In genomic region chr4:152708806-152709205, GRCh38 we compare ENCODE assay signal across 23 cellular contexts. TPM values are rescaled to one million over a fixed set of nuclear protein-coding genes. Genes with fewer than 3 reads are reported as not detected.
DNase-seq lines count a peak whose midpoint lies in the region; ATAC-seq and TF ChIP-seq lines count a peak whose summit lies in the region.
"Had no signal": no experiment of that assay in that cellular context is flagged by ENCODE, and none has a peak within 500 bp of the region (broad histone marks: within the 10 kb centered on the region; RNA-seq: fewer than 3 reads in every experiment).

No MANE protein-coding gene starts in this region.

- no peak overlapping the region for H3K9ac ChIP-seq in MM.1S (ENCODE audit: low read length)

- H3K9me3 ChIP-seq in cardiac muscle cell (ENCODE audit: low read depth) (no peaks in the 10 kb centered on the region), mucosa of descending colon (no peaks in the 10 kb centered on the region), MM.1S (replicated peaks; ENCODE audit: insufficient read depth, low read length) (no peaks in the 10 kb centered on the region)
- H3K9me3 ChIP-seq: transverse colon had no signal

- DNase-seq in cardiac muscle cell (ENCODE audit: low read depth in 1 of 2, low spot score in 1 of 2) = peak in 1 of 2 donors; percentile 71
- DNase-seq in left ventricle myocardium superior = no peak
- no peak for DNase-seq in epithelial cell of prostate (ENCODE audit: low read depth, low spot score)
- no peak for DNase-seq in mucosa of descending colon
- DNase-seq in NCI-H774 (lab: John Stamatoyannopoulos, UW) = no peak
- DNase-seq in MM.1S = no peak
- no peak for DNase-seq in cerebellum (ENCODE audit: low spot score)
- no peak for DNase-seq in putamen (ENCODE audit: low spot score)
- DNase-seq: activated CD4-positive, alpha-beta T cell treated with anti-CD3 and anti-CD28 coated beads for 36 hours; activated CD8-positive, alpha-beta T cell treated with anti-CD3 and anti-CD28 coated beads for 36 hours; activated naive CD4-positive, alpha-beta T cell treated with anti-CD3 and anti-CD28 coated beads, Interleukin-2, amount 10 ng/mL, durations not matched to agents 7 days and 5 days; dorsolateral prefrontal cortex; hypothalamus; NCI-H1092 treated with DMSO at 0.1 percent for 48 hours; NCI-H1694 treated with DMSO at 0.1 percent for 48 hours; NCI-H2171 treated with DMSO at 0.1 percent for 48 hours; NCI-H510A treated with DMSO at 0.1 percent for 48 hours; NK-92 treated with Interleukin-12 subunit alpha and Interleukin-12 subunit beta, amount 100 ng/mL, for 24 hours; SHP77; stimulated activated CD4-positive, alpha-beta T cell treated with anti-CD3 and anti-CD28 coated beads, Interleukin-4, amount 100 ng/mL, for 24 hours; transverse colon had no signal

- TF ChIP-seq CTCF in cardiac muscle cell (IDR thresholded peaks at IDR 0.05; ENCODE audit: low read depth, low read length) = no peak
- no peak for TF ChIP-seq CTCF in mucosa of descending colon (IDR thresholded peaks at IDR 0.05)
- TF ChIP-seq CTCF in MM.1S (IDR thresholded peaks at IDR 0.05; ENCODE audit: low read length) = no peak

- H2AFZ ChIP-seq in MM.1S (ENCODE audit: low read length) = no peak overlapping the region

- no peak overlapping the region for H3K4me2 ChIP-seq in MM.1S (ENCODE audit: low read depth, low read length)

- H4K20me1 ChIP-seq in MM.1S (ENCODE audit: insufficient read depth, low read length) = no peaks in the 10 kb centered on the region

- H3F3A ChIP-seq in MM.1S (ENCODE audit: insufficient read depth, low read length) = no peaks in the 10 kb centered on the region

- H3K4me3 ChIP-seq in cardiac muscle cell = no peak overlapping the region
- no peak overlapping the region for H3K4me3 ChIP-seq in mucosa of descending colon
- no peak overlapping the region for H3K4me3 ChIP-seq in MM.1S (ENCODE audit: low read length)
- H3K4me3 ChIP-seq: dorsolateral prefrontal cortex, transverse colon had no signal

- no peaks in the 10 kb centered on the region for H3K9me2 ChIP-seq in MM.1S (replicated peaks; ENCODE audit: insufficient read depth, low read length)

- intact Hi-C loops in left ventricle myocardium superior (cut with micrococcal nuclease) (no loop called here), mucosa of descending colon (cut with DNase I, micrococcal nuclease) (no loop called here)

- ATAC-seq in left ventricle myocardium superior (no peak), mucosa of descending colon (peak; percentile 39)
- ATAC-seq: activated CD8-positive, alpha-beta T cell treated with anti-CD3 and anti-CD28 coated beads for 36 hours; HCT116; sciatic nerve had no signal

- peaks cover 8% of the 10 kb centered on the region for H3K4me1 ChIP-seq in cardiac muscle cell (ENCODE audit: low read depth)
- H3K4me1 ChIP-seq in mucosa of descending colon (ENCODE audit: low read depth) = no peaks in the 10 kb centered on the region
- peaks cover 10% of the 10 kb centered on the region for H3K4me1 ChIP-seq in MM.1S (ENCODE audit: low read length)
- H3K4me1 ChIP-seq: transverse colon had no signal

- no peaks in the 10 kb centered on the region for H3K79me2 ChIP-seq in MM.1S (ENCODE audit: low read length)

- H3K27me3 ChIP-seq in cardiac muscle cell (no peaks in the 10 kb centered on the region), MM.1S (replicated peaks; ENCODE audit: insufficient read depth, low read length) (no peaks in the 10 kb centered on the region)
- H3K27me3 ChIP-seq: dorsolateral prefrontal cortex, transverse colon had no signal

- H3K27ac ChIP-seq in cardiac muscle cell = peak overlapping the region; percentile 32
- H3K27ac ChIP-seq in epithelial cell of prostate = peak overlapping the region; percentile 77
- no peak overlapping the region for H3K27ac ChIP-seq in MM.1S (ENCODE audit: low read length)
- H3K27ac ChIP-seq: dorsolateral prefrontal cortex, transverse colon had no signal

- H3K36me3 ChIP-seq in cardiac muscle cell = no peaks in the 10 kb centered on the region
- H3K36me3 ChIP-seq in mucosa of descending colon (ENCODE audit: low read depth) = no peaks in the 10 kb centered on the region
- H3K36me3 ChIP-seq in MM.1S (replicated peaks; ENCODE audit: insufficient read depth, low read length) = no peaks in the 10 kb centered on the region
- H3K36me3 ChIP-seq: transverse colon had no signal

RNA-seq across cellular contexts. Expression of gene TMEM154, which starts 29.0 kb away (rescaled TPM):
- 0.12 and 0.67 TPM in 2 replicates for total RNA-seq in cardiac muscle cell
- polyA plus RNA-seq in cardiac muscle cell = 0.21 and 1.0 TPM in 2 replicates
- 3.3 TPM for total RNA-seq in left ventricle myocardium superior
- total RNA-seq in mucosa of descending colon = 1 to 10 TPM; 1.5 to 6.5 (median 1.8) TPM
- total RNA-seq in cerebellum = 1.5 TPM
